ENCODE assay signal across 8 cellular contexts in genomic region chr2:74458132-74458956, GRCh38. TPM values are rescaled to one million over a fixed set of nuclear protein-coding genes. Genes with fewer than 3 reads are reported as not detected.
A peak's percentile ranks its signal among the peaks of the same experiment; 100 is the strongest.
DNase-seq lines count a peak whose midpoint lies in the region; ATAC-seq, FAIRE-seq and TF ChIP-seq lines count a peak whose summit lies in the region.

Gene WBP1 (plus strand): TSS chr2:74458438. CDS start chr2:74458603, 165 bp downstream.

- TF ChIP-seq CTCF in heart right ventricle (IDR thresholded peaks at IDR 0.05) (no peak), upper lobe of left lung (IDR thresholded peaks at IDR 0.05) (no peak)

- H3K9me3 ChIP-seq in heart right ventricle, result no peaks in the 10 kb centered on the region
- no peaks in the 10 kb centered on the region for H3K9me3 ChIP-seq in upper lobe of left lung

- H3K27ac Mint-ChIP-seq in T-helper 1 cell treated with Interleukin-12 subunit alpha and Interleukin-12 subunit beta and Interleukin-4 antibody, amounts not matched to agents 30 μg/mL and 1 μg/mL, for 36 hours, result peak within 1 kb of the TSS; percentile 99

- H3K27me3 Mint-ChIP-seq in T-helper 1 cell treated with Interleukin-12 subunit alpha and Interleukin-12 subunit beta and Interleukin-4 antibody, amounts not matched to agents 30 μg/mL and 1 μg/mL, for 36 hours (ENCODE audit: low read depth), result no peaks in the 10 kb centered on the region

- no peak for TF ChIP-seq EP300 in upper lobe of left lung (IDR thresholded peaks at IDR 0.05)

- H3K27me3 ChIP-seq in heart right ventricle (no peaks in the 10 kb centered on the region), upper lobe of left lung (no peaks in the 10 kb centered on the region)

- H3K4me3 ChIP-seq in heart right ventricle, result peak within 1 kb of the TSS; percentile 57 to 90 (median 80)
- H3K4me3 ChIP-seq in upper lobe of left lung, result peak within 1 kb of the TSS; percentile 66 to 91 (median 80)

- peak within 1 kb of the TSS; percentile 94 for H3K4me3 Mint-ChIP-seq in T-helper 1 cell treated with Interleukin-12 subunit alpha and Interleukin-12 subunit beta and Interleukin-4 antibody, amounts not matched to agents 30 μg/mL and 1 μg/mL, for 36 hours

- intact Hi-C loops in heart right ventricle (cut with DNase I), result loop anchor here in 2 of 10 donors (1.0 kb wide), 2 partner anchors 14 to 49 kb away; partner anchors contain the start of genes MRPL53 (in 1 of the 2) and PCGF1 (in 1 of the 2)
- intact Hi-C loops in posterior cingulate gyrus (cut with DNase I), result loop anchor here (5.0 kb wide), 1 partner anchor 36 kb away; the partner anchor contains the start of genes C2orf81 and WDR54

- H3K9me3 Mint-ChIP-seq in T-helper 1 cell treated with Interleukin-12 subunit alpha and Interleukin-12 subunit beta and Interleukin-4 antibody, amounts not matched to agents 30 μg/mL and 1 μg/mL, for 36 hours, result no peaks in the 10 kb centered on the region

- peak; percentile 97 for FAIRE-seq in GM12892 (lab: Jason Lieb, UNC)

- H3K36me3 ChIP-seq in heart right ventricle, result peaks cover 0 to 35% (median 6%) of the 10 kb centered on the region in 9 donors
- peaks cover 0 to 26% (median 12%) of the 10 kb centered on the region in 4 donors for H3K36me3 ChIP-seq in upper lobe of left lung

- H3K27ac ChIP-seq in heart right ventricle, result peak within 1 kb of the TSS; percentile 88 to 98 (median 96)
- peak within 1 kb of the TSS; percentile 94 to 99 (median 98) for H3K27ac ChIP-seq in upper lobe of left lung

- H3K4me1 ChIP-seq in heart right ventricle, result peaks cover 14 to 42% (median 36%) of the 10 kb centered on the region in 9 donors
- H3K4me1 ChIP-seq in upper lobe of left lung, result peaks cover 32 to 50% (median 34%) of the 10 kb centered on the region in 4 donors

- ATAC-seq in HG02884 (IDR thresholded peaks at IDR 0.05; ENCODE audit: unreplicated experiment) (peak; percentile 80), heart right ventricle (peak; percentile 92 to 95 (median 94)), upper lobe of left lung (ENCODE audit: low FRiP score in 2 of 2) (peak; percentile 95 to 98)

- WGBS in heart right ventricle, 2 donors, result 1 to 2% methylated on average over 33 to 37 of the region's 38 CpGs
- 1 to 2% methylated on average over 26 to 30 of the region's 38 CpGs for WGBS in upper lobe of left lung, 2 donors

- TF ChIP-seq POLR2A in GM12892 (IDR thresholded peaks at IDR 0.05; ENCODE audit: low read depth, low read length), result peak; percentile 49; the same call in 1 of the 2 replicates
- TF ChIP-seq POLR2A in upper lobe of left lung (IDR thresholded peaks at IDR 0.05), result peak in 3 of 4 donors; percentile 8 to 71 (median 14)

- peak; percentile 88 for DNase-seq in GM12892 (ENCODE audit: insufficient read length)
- peak; percentile 100 for DNase-seq in NCI-H1694 (lab: John Stamatoyannopoulos, UW)
- peak; percentile 99 for DNase-seq in amniotic stem cell (lab: John Stamatoyannopoulos, UW)
- peak; percentile 98 to 100 for DNase-seq in heart right ventricle
- peak; percentile 99 to 100 (median 100) for DNase-seq in posterior cingulate gyrus
- peak; percentile 91 to 100 for DNase-seq in upper lobe of left lung

- H3K4me1 Mint-ChIP-seq in T-helper 1 cell treated with Interleukin-12 subunit alpha and Interleukin-12 subunit beta and Interleukin-4 antibody, amounts not matched to agents 30 μg/mL and 1 μg/mL, for 36 hours (ENCODE audit: low read depth), result peaks cover 42% of the 10 kb centered on the region

- peaks cover 32% of the 10 kb centered on the region for H3K36me3 Mint-ChIP-seq in T-helper 1 cell treated with Interleukin-12 subunit alpha and Interleukin-12 subunit beta and Interleukin-4 antibody, amounts not matched to agents 30 μg/mL and 1 μg/mL, for 36 hours (ENCODE audit: low read depth)

RNA-seq across cellular contexts. Expression of gene WBP1, which starts in this region (rescaled TPM):
- polyA plus RNA-seq in GM12892 (2012; ENCODE audit: missing spikeins), result 34.8 TPM
- total RNA-seq in heart right ventricle (10 to 100 TPM; 34.8 to 54.1 (median 45.8) TPM), upper lobe of left lung (100 to 1,000 TPM in 1 of 6 donors, 10 to 100 TPM in 5; 34.7 to 109 (median 51.3) TPM)
- polyA plus RNA-seq in heart right ventricle, result 10 to 100 TPM; 39.4 to 59.8 TPM

Comparison
In these comparisons a context has a peak if more than half of its experiments do, and no peak if none do; other contexts are left out.
1. Peak in every context shown above with its lines: DNase-seq, ATAC-seq, H3K4me3 ChIP-seq and H3K27ac ChIP-seq.